In genomic region chr10:558331-558730, GRCh38 we compare ENCODE assay signal across 1 cellular context.
TF ChIP-seq lines count a peak whose summit lies in the region.

No MANE protein-coding gene starts in this region.

TF ChIP-seq in WTC11, 78 proteins besides CTCF, POLR2A, EP300 and RAD21 (continued from another document):
- TF ChIP-seq FOXP4 (CRISPR knock-in tag; IDR thresholded peaks at IDR 0.05), result no peak
- no peak for TF ChIP-seq ZNF396 (CRISPR knock-in tag; IDR thresholded peaks at IDR 0.05; ENCODE audit: borderline replicate concordance)
- no peak for TF ChIP-seq GTF2I (CRISPR knock-in tag; conservative IDR thresholded peaks at IDR 0.05)
- TF ChIP-seq ZNF317 (CRISPR knock-in tag; IDR thresholded peaks at IDR 0.05; ENCODE audit: borderline replicate concordance, low read depth), result no peak
- TF ChIP-seq JAZF1 (CRISPR knock-in tag; IDR thresholded peaks at IDR 0.05), result no peak
- TF ChIP-seq EMX1 (CRISPR knock-in tag; IDR thresholded peaks at IDR 0.05), result no peak
- no peak for TF ChIP-seq NR3C1 (CRISPR knock-in tag; conservative IDR thresholded peaks at IDR 0.05; ENCODE audit: low read depth)
- TF ChIP-seq ATF3 (CRISPR knock-in tag; conservative IDR thresholded peaks at IDR 0.05), result no peak
- no peak for TF ChIP-seq ZNF263 (CRISPR knock-in tag; IDR thresholded peaks at IDR 0.05; ENCODE audit: low read depth)
- no peak for TF ChIP-seq GRHL2 (CRISPR knock-in tag; IDR thresholded peaks at IDR 0.05; ENCODE audit: insufficient replicate concordance, severe bottlenecking)
- no peak for TF ChIP-seq GABPB1 (CRISPR knock-in tag; IDR thresholded peaks at IDR 0.05)
- TF ChIP-seq, protein P1, sequence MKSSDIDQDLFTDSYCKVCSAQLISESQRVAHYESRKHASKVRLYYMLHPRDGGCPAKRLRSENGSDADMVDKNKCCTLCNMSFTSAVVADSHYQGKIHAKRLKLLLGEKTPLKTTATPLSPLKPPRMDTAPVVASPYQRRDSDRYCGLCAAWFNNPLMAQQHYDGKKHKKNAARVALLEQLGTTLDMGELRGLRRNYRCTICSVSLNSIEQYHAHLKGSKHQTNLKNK (CRISPR knock-in tag; IDR thresholded peaks at IDR 0.05), result no peak
- TF ChIP-seq, protein P2, sequence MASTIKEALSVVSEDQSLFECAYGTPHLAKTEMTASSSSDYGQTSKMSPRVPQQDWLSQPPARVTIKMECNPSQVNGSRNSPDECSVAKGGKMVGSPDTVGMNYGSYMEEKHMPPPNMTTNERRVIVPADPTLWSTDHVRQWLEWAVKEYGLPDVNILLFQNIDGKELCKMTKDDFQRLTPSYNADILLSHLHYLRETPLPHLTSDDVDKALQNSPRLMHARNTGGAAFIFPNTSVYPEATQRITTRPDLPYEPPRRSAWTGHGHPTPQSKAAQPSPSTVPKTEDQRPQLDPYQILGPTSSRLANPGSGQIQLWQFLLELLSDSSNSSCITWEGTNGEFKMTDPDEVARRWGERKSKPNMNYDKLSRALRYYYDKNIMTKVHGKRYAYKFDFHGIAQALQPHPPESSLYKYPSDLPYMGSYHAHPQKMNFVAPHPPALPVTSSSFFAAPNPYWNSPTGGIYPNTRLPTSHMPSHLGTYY (CRISPR knock-in tag; IDR thresholded peaks at IDR 0.05), result no peak
- no peak for TF ChIP-seq TCF7 (CRISPR knock-in tag; IDR thresholded peaks at IDR 0.05; ENCODE audit: low read depth)
- TF ChIP-seq SOX15 (CRISPR knock-in tag; IDR thresholded peaks at IDR 0.05), result no peak
- no peak for TF ChIP-seq E2F4 (CRISPR knock-in tag; IDR thresholded peaks at IDR 0.05; ENCODE audit: borderline replicate concordance, low read depth)
- no peak for TF ChIP-seq CBFB (CRISPR knock-in tag; IDR thresholded peaks at IDR 0.05; ENCODE audit: low read depth)
- no peak for TF ChIP-seq E2F5 (CRISPR knock-in tag; IDR thresholded peaks at IDR 0.05)
